ENCODE assay signal across 28 cellular contexts in genomic region chr1:10324627-10325026, GRCh38.
A peak's percentile ranks its signal among the peaks of the same experiment; 100 is the strongest.
DNase-seq lines count a peak whose midpoint lies in the region; ATAC-seq and TF ChIP-seq lines count a peak whose summit lies in the region.
"Had no signal": no experiment of that assay in that cellular context is flagged by ENCODE, and none has a peak within 500 bp of the region (broad histone marks: within the 10 kb centered on the region; RNA-seq: fewer than 3 reads in every experiment).

No MANE protein-coding gene starts in this region.

- no peak overlapping the region for H3K27ac ChIP-seq in ascending aorta
- H3K27ac ChIP-seq: esophagus squamous epithelium, hepatocyte, neural progenitor cell, parathyroid adenoma, Peyer's patch, thoracic aorta, uterus had no signal

- H3K4me1 Mint-ChIP-seq in activated CD4-positive, alpha-beta T cell treated with anti-CD3 and anti-CD28 coated beads for 36 hours = peaks cover 6% of the 10 kb centered on the region
- peaks cover 3% of the 10 kb centered on the region for H3K4me1 Mint-ChIP-seq in activated CD4-positive, alpha-beta T cell treated with anti-CD3 and anti-CD28 coated beads, Interleukin-2, amount 10 ng/mL, durations not matched to agents 24 days and 14 days
- H3K4me1 Mint-ChIP-seq in natural killer cell treated with Interleukin-12 subunit alpha and Interleukin-12 subunit beta and Interleukin-15 and Interleukin-18, amount 100 ng/mL, for 72 hours (ENCODE audit: low read depth in 2 of 2) = peaks cover 0 to 21% of the 10 kb centered on the region in 2 donors
- H3K4me1 Mint-ChIP-seq: activated naive CD4-positive, alpha-beta T cell treated with anti-CD3 and anti-CD28 coated beads, Interleukin-2, amount 50 U/mL, for 24 hours; stimulated activated memory B cell treated with anti-CD40 and anti-IgM and Interleukin-4, amounts not matched to agents 10 μg/mL and 1 μg/mL and 100 μg/mL, for 72 hours had no signal

- H3K27me3 Mint-ChIP-seq in activated CD4-positive, alpha-beta T cell treated with anti-CD3 and anti-CD28 coated beads for 36 hours = no peaks in the 10 kb centered on the region
- H3K27me3 Mint-ChIP-seq in activated CD4-positive, alpha-beta T cell treated with anti-CD3 and anti-CD28 coated beads, Interleukin-2, amount 10 ng/mL, durations not matched to agents 24 days and 14 days = no peaks in the 10 kb centered on the region
- no peaks in the 10 kb centered on the region for H3K27me3 Mint-ChIP-seq in natural killer cell treated with Interleukin-12 subunit alpha and Interleukin-12 subunit beta and Interleukin-15 and Interleukin-18, amount 100 ng/mL, for 72 hours
- H3K27me3 Mint-ChIP-seq: activated naive CD4-positive, alpha-beta T cell treated with anti-CD3 and anti-CD28 coated beads, Interleukin-2, amount 50 U/mL, for 24 hours; dendritic cell treated with granulocyte-macrophage colony-stimulating factor and Interleukin-4, amounts not matched to agents 40 ng/mL and 50 ng/mL, for 4 days; stimulated activated memory B cell treated with anti-CD40 and anti-IgM and Interleukin-4, amounts not matched to agents 10 μg/mL and 1 μg/mL and 100 μg/mL, for 72 hours had no signal

- no peaks in the 10 kb centered on the region for H3K9me3 Mint-ChIP-seq in activated CD4-positive, alpha-beta T cell treated with anti-CD3 and anti-CD28 coated beads for 36 hours (ENCODE audit: low read depth)
- no peaks in the 10 kb centered on the region for H3K9me3 Mint-ChIP-seq in activated CD4-positive, alpha-beta T cell treated with anti-CD3 and anti-CD28 coated beads, Interleukin-2, amount 10 ng/mL, durations not matched to agents 24 days and 14 days
- no peaks in the 10 kb centered on the region for H3K9me3 Mint-ChIP-seq in natural killer cell treated with Interleukin-12 subunit alpha and Interleukin-12 subunit beta and Interleukin-15 and Interleukin-18, amount 100 ng/mL, for 72 hours
- H3K9me3 Mint-ChIP-seq: activated naive CD4-positive, alpha-beta T cell treated with anti-CD3 and anti-CD28 coated beads, Interleukin-2, amount 50 U/mL, for 24 hours; dendritic cell treated with granulocyte-macrophage colony-stimulating factor and Interleukin-4, amounts not matched to agents 40 ng/mL and 50 ng/mL, for 4 days; neural progenitor cell; stimulated activated memory B cell treated with anti-CD40 and anti-IgM and Interleukin-4, amounts not matched to agents 10 μg/mL and 1 μg/mL and 100 μg/mL, for 72 hours had no signal

- intact Hi-C loops in activated CD4-positive, alpha-beta T cell treated with anti-CD3 and anti-CD28 coated beads for 36 hours (cut with DNase I, micrococcal nuclease) = no loop called here
- intact Hi-C loops in activated CD4-positive, alpha-beta T cell treated with anti-CD3 and anti-CD28 coated beads, Interleukin-2, amount 10 ng/mL, durations not matched to agents 24 days and 14 days (cut with micrococcal nuclease) = no loop called here
- intact Hi-C loops in ascending aorta (cut with DNase I) = no loop called here

- H3K36me3 ChIP-seq in ascending aorta = peaks cover 30 to 38% of the 10 kb centered on the region in 2 donors
- H3K36me3 ChIP-seq: uterus had no signal

- no peaks in the 10 kb centered on the region for H3K4me1 ChIP-seq in ascending aorta
- H3K4me1 ChIP-seq: esophagus squamous epithelium, parathyroid adenoma, Peyer's patch, uterus had no signal

- DNase-seq in activated CD4-positive, alpha-beta T cell treated with anti-CD3 and anti-CD28 coated beads for 36 hours = peak; percentile 18
- no peak for DNase-seq in activated CD4-positive, alpha-beta T cell treated with anti-CD3 and anti-CD28 coated beads, Interleukin-2, amount 10 ng/mL, durations not matched to agents 24 days and 14 days
- DNase-seq in stimulated activated CD4-positive, alpha-beta T cell treated with anti-CD3 and anti-CD28 coated beads, Interleukin-4, amount 100 ng/mL, for 24 hours = peak; percentile 9
- DNase-seq in stimulated activated CD4-positive, alpha-beta T cell treated with anti-CD3 and anti-CD28 coated beads, Interleukin-2, amount 100 ng/mL, for 48 hours = no peak
- peak; percentile 10 for DNase-seq in activated effector memory CD4-positive, alpha-beta T cell treated with Interleukin-2 at 50 U/mL for 16 hours
- no peak for DNase-seq in natural killer cell treated with Interleukin-12 subunit alpha and Interleukin-12 subunit beta and Interleukin-15 and Interleukin-18, amount 100 ng/mL, for 72 hours (ENCODE audit: low spot score)
- DNase-seq in ascending aorta (ENCODE audit: low spot score in 2 of 2) = no peak
- DNase-seq in cerebellar nuclear complex (lab: John Stamatoyannopoulos, UW) = no peak
- DNase-seq: 8988T; activated CD8-positive, alpha-beta memory T cell treated with anti-CD3 and anti-CD28 coated beads, Interleukin-2, amount 50 U/mL, for 48 hours; DMS 273 treated with DMSO at 0.1 percent for 48 hours; EL; esophagus squamous epithelium; NCI-H1092; NCI-H187; NCI-H526; Peyer's patch; right cardiac atrium; uterus had no signal

- TF ChIP-seq CTCF in ascending aorta (IDR thresholded peaks at IDR 0.05) = no peak

- H3K27ac Mint-ChIP-seq in activated CD4-positive, alpha-beta T cell treated with anti-CD3 and anti-CD28 coated beads for 36 hours = peak overlapping the region; percentile 16
- H3K27ac Mint-ChIP-seq in activated CD4-positive, alpha-beta T cell treated with anti-CD3 and anti-CD28 coated beads, Interleukin-2, amount 10 ng/mL, durations not matched to agents 24 days and 14 days = no peak overlapping the region
- peak overlapping the region; percentile 35 to 85 for H3K27ac Mint-ChIP-seq in natural killer cell treated with Interleukin-12 subunit alpha and Interleukin-12 subunit beta and Interleukin-15 and Interleukin-18, amount 100 ng/mL, for 72 hours
- H3K27ac Mint-ChIP-seq: activated naive CD4-positive, alpha-beta T cell treated with anti-CD3 and anti-CD28 coated beads, Interleukin-2, amount 50 U/mL, for 24 hours; dendritic cell treated with granulocyte-macrophage colony-stimulating factor and Interleukin-4, amounts not matched to agents 40 ng/mL and 50 ng/mL, for 4 days; neural progenitor cell; stimulated activated memory B cell treated with anti-CD40 and anti-IgM and Interleukin-4, amounts not matched to agents 10 μg/mL and 1 μg/mL and 100 μg/mL, for 72 hours had no signal

- CTCF ChIA-PET in activated CD4-positive, alpha-beta T cell treated with anti-CD3 and anti-CD28 coated beads for 36 hours (lab: Charles Lee) = interaction anchor here (1.0 kb wide), 1 partner anchor 115 kb away, joined by 4 read pairs; the partner anchor contains the start of gene KIF1B

- H3K36me3 Mint-ChIP-seq in activated CD4-positive, alpha-beta T cell treated with anti-CD3 and anti-CD28 coated beads for 36 hours (ENCODE audit: low read depth) = peaks cover 18% of the 10 kb centered on the region
- peaks cover 21% of the 10 kb centered on the region for H3K36me3 Mint-ChIP-seq in activated CD4-positive, alpha-beta T cell treated with anti-CD3 and anti-CD28 coated beads, Interleukin-2, amount 10 ng/mL, durations not matched to agents 24 days and 14 days (ENCODE audit: low read depth)
- peaks cover 4% of the 10 kb centered on the region for H3K36me3 Mint-ChIP-seq in natural killer cell treated with Interleukin-12 subunit alpha and Interleukin-12 subunit beta and Interleukin-15 and Interleukin-18, amount 100 ng/mL, for 72 hours

- peak; percentile 55 for ATAC-seq in activated CD4-positive, alpha-beta T cell treated with anti-CD3 and anti-CD28 coated beads for 36 hours
- ATAC-seq in natural killer cell treated with Interleukin-12 subunit alpha and Interleukin-12 subunit beta and Interleukin-15 and Interleukin-18, amount 100 ng/mL, for 72 hours = peak in 1 of 2 donors; percentile 65
- ATAC-seq: GM12878; HCT116; right cardiac atrium; stimulated activated memory B cell treated with anti-CD40 and anti-IgM and Interleukin-4, amounts not matched to agents 10 μg/mL and 1 μg/mL and 100 μg/mL, for 72 hours had no signal

- H3K9me3 ChIP-seq in ascending aorta = no peaks in the 10 kb centered on the region
- H3K9me3 ChIP-seq: esophagus squamous epithelium, Peyer's patch, thoracic aorta, uterus had no signal

- H3K27me3 ChIP-seq in ascending aorta = no peaks in the 10 kb centered on the region
- H3K27me3 ChIP-seq: esophagus squamous epithelium, hepatocyte, neural progenitor cell, Peyer's patch, uterus had no signal

- H3K4me3 ChIP-seq in ascending aorta = no peak overlapping the region
- H3K4me3 ChIP-seq: esophagus squamous epithelium, GM12878, hepatocyte, neural progenitor cell, Peyer's patch, thoracic aorta, uterus had no signal

- POLR2A ChIA-PET in activated CD4-positive, alpha-beta T cell treated with anti-CD3 and anti-CD28 coated beads for 36 hours (lab: Charles Lee) = no interaction called here

- peak overlapping the region; percentile 30 for H3K4me3 Mint-ChIP-seq in activated CD4-positive, alpha-beta T cell treated with anti-CD3 and anti-CD28 coated beads for 36 hours
- no peak overlapping the region for H3K4me3 Mint-ChIP-seq in activated CD4-positive, alpha-beta T cell treated with anti-CD3 and anti-CD28 coated beads, Interleukin-2, amount 10 ng/mL, durations not matched to agents 24 days and 14 days
- H3K4me3 Mint-ChIP-seq in natural killer cell treated with Interleukin-12 subunit alpha and Interleukin-12 subunit beta and Interleukin-15 and Interleukin-18, amount 100 ng/mL, for 72 hours = peak overlapping the region; percentile 67
- H3K4me3 Mint-ChIP-seq: activated naive CD4-positive, alpha-beta T cell treated with anti-CD3 and anti-CD28 coated beads, Interleukin-2, amount 50 U/mL, for 24 hours; dendritic cell treated with granulocyte-macrophage colony-stimulating factor and Interleukin-4, amounts not matched to agents 40 ng/mL and 50 ng/mL, for 4 days; neural progenitor cell; stimulated activated memory B cell treated with anti-CD40 and anti-IgM and Interleukin-4, amounts not matched to agents 10 μg/mL and 1 μg/mL and 100 μg/mL, for 72 hours had no signal

Comparison
In these comparisons a context has a peak if more than half of its experiments do, and no peak if none do; other contexts are left out.
1. DNase-seq: peak in activated CD4-positive, alpha-beta T cell treated with anti-CD3 and anti-CD28 coated beads for 36 hours (single experiment), stimulated activated CD4-positive, alpha-beta T cell treated with anti-CD3 and anti-CD28 coated beads, Interleukin-4, amount 100 ng/mL, for 24 hours (single experiment) and activated effector memory CD4-positive, alpha-beta T cell treated with Interleukin-2 at 50 U/mL for 16 hours (single experiment); none in activated CD4-positive, alpha-beta T cell treated with anti-CD3 and anti-CD28 coated beads, Interleukin-2, amount 10 ng/mL, durations not matched to agents 24 days and 14 days (single experiment), stimulated activated CD4-positive, alpha-beta T cell treated with anti-CD3 and anti-CD28 coated beads, Interleukin-2, amount 100 ng/mL, for 48 hours (0 of 2), natural killer cell treated with Interleukin-12 subunit alpha and Interleukin-12 subunit beta and Interleukin-15 and Interleukin-18, amount 100 ng/mL, for 72 hours (single experiment), ascending aorta (0 of 2) and cerebellar nuclear complex (0 of 2).